ENCODE assay signal across 8 cellular contexts in the genomic region with DNA sequence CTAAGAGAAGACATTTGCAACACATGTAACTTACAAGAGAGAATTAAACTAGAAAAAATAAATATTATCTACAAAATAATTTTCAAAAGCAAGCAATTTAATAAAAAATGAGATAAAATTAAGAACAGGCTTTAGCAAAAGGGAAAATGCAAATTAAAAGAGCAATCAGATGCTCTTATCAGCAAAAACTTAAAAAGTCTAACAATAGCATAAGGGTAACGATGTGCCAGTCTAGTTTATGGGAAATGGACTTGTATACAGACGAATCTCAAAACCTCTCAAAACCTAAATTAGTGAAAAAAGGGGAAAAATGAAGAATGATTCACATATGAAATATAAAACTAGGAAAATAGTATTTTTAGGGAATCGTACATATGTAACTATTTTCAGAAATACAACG. TPM values are rescaled to one million over a fixed set of nuclear protein-coding genes. Genes with fewer than 3 reads are reported as not detected.
DNase-seq lines count a peak whose midpoint lies in the region; ATAC-seq and TF ChIP-seq lines count a peak whose summit lies in the region.

No MANE protein-coding gene starts in this region.

- TF ChIP-seq POLR2A in erythroblast (IDR thresholded peaks at IDR 0.05; ENCODE audit: low read length) (no peak), body of pancreas (IDR thresholded peaks at IDR 0.05) (no peak)

- H3F3A ChIP-seq in PC-3 (ENCODE audit: low read length, unreplicated experiment) = no peaks in the 10 kb centered on the region

- H3K4me1 ChIP-seq in PC-3 (ENCODE audit: insufficient read depth, low read length) (peaks cover 8% of the 10 kb centered on the region; the same call in 1 of the 2 replicates), body of pancreas (peaks cover 24% of the 10 kb centered on the region)

- H3K79me2 ChIP-seq in PC-3 (ENCODE audit: low read length) = peaks cover 11% of the 10 kb centered on the region

- peak overlapping the region; percentile 76; the same call in 1 of the 2 replicates for H3K9ac ChIP-seq in PC-3 (ENCODE audit: low read length)

- no peak for TF ChIP-seq CTCF in PC-3 (conservative IDR thresholded peaks at IDR 0.05; ENCODE audit: low read depth, low read length)
- TF ChIP-seq CTCF in retinal pigment epithelial cell (conservative IDR thresholded peaks at IDR 0.05; ENCODE audit: low read depth, low read length) = no peak
- TF ChIP-seq CTCF in body of pancreas (IDR thresholded peaks at IDR 0.05) = no peak

- POLR2A ChIA-PET in PC-3 (lab: Charles Lee; ENCODE audit: unreplicated experiment) = no interaction called here

- no peaks in the 10 kb centered on the region for H3K9me2 ChIP-seq in PC-3 (replicated peaks; ENCODE audit: low read length)

- no peak for DNase-seq in PC-3
- peak; percentile 21 to 40 for DNase-seq in erythroblast (lab: John Stamatoyannopoulos, UW)
- DNase-seq in retinal pigment epithelial cell (ENCODE audit: low read depth) = no peak
- DNase-seq in body of pancreas = no peak
- DNase-seq in activated CD4-positive, alpha-beta T cell treated with anti-CD3 and anti-CD28 coated beads, Interleukin-2, amount 50 U/mL, for 4 hours = no peak

- H3K27me3 ChIP-seq in PC-3 (ENCODE audit: low read length) = no peaks in the 10 kb centered on the region
- H3K27me3 ChIP-seq in body of pancreas = no peaks in the 10 kb centered on the region

- H3K27ac ChIP-seq in PC-3 (ENCODE audit: low read length) = no peak overlapping the region
- peak overlapping the region in 2 of 4 donors; percentile 83 to 92 for H3K27ac ChIP-seq in body of pancreas

- WGBS in body of pancreas, 2 donors = 11 to 25% methylated on average over 4 of the region's 4 CpGs

- H3K36me3 ChIP-seq in PC-3 (ENCODE audit: low read depth, low read length) = no peaks in the 10 kb centered on the region
- H3K36me3 ChIP-seq in body of pancreas (replicated peaks in 1 of 2; ENCODE audit: insufficient read depth in 1 of 2, low read depth in 2 of 2) = no peaks in the 10 kb centered on the region

- intact Hi-C loops in PC-3 (cut with micrococcal nuclease) = loop anchor here (2.0 kb wide), 1 partner anchor 17 kb away; no protein-coding TSS in a partner anchor
- intact Hi-C loops in body of pancreas (cut with DNase I) = no loop called here

- ATAC-seq in GM18499 (IDR thresholded peaks at IDR 0.05; ENCODE audit: insufficient read depth, unreplicated experiment) (peak; percentile 1), PC-3 (no peak), GM19467 (IDR thresholded peaks at IDR 0.05; ENCODE audit: unreplicated experiment) (no peak), HG03139 (IDR thresholded peaks at IDR 0.05; ENCODE audit: unreplicated experiment) (no peak), body of pancreas (no peak)

- H3K4me2 ChIP-seq in PC-3 (ENCODE audit: low read length) = peak overlapping the region; percentile 81

- no TSS peak for BruUV-seq in PC-3 (replicated peaks; lab: Mats Ljungman, UMichigan)

- H4K20me1 ChIP-seq in PC-3 (ENCODE audit: low read length) = no peaks in the 10 kb centered on the region

- peak overlapping the region; percentile 99 for H2AFZ ChIP-seq in PC-3 (ENCODE audit: low read length)

- H3K9me3 ChIP-seq in PC-3 (ENCODE audit: low read length) (no peaks in the 10 kb centered on the region), body of pancreas (no peaks in the 10 kb centered on the region)

- CTCF ChIA-PET in PC-3 (lab: Charles Lee) = no interaction called here

- H3K4me3 ChIP-seq in PC-3 (ENCODE audit: low read length) = peak overlapping the region; percentile 96
- H3K4me3 ChIP-seq in retinal pigment epithelial cell (ENCODE audit: low read length) = peak overlapping the region; percentile 93
- peak overlapping the region in 1 of 2 donors; percentile 96 for H3K4me3 ChIP-seq in body of pancreas

RNA-seq across cellular contexts. Expression of a gene that starts 1.1 kb away (rescaled TPM):
- total RNA-seq in PC-3 (2014; rRNA removed) (4.6 and 7.0 TPM in 2 replicates), body of pancreas (1 to 10 TPM; 2.6 to 5.2 TPM)

Comparison
In these comparisons a context has a peak if more than half of its experiments do, and no peak if none do; other contexts are left out.
1. DNase-seq: peak in erythroblast (2 of 2); none in PC-3 (single experiment), retinal pigment epithelial cell (single experiment), body of pancreas (0 of 4) and activated CD4-positive, alpha-beta T cell treated with anti-CD3 and anti-CD28 coated beads, Interleukin-2, amount 50 U/mL, for 4 hours (0 of 2).